In genomic region chr20:44576297-44576696, GRCh38 we compare ENCODE assay signal across 8 cellular contexts. TPM values are rescaled to one million over a fixed set of nuclear protein-coding genes. Genes with fewer than 3 reads are reported as not detected.
A peak's percentile ranks its signal among the peaks of the same experiment; 100 is the strongest.
DNase-seq lines count a peak whose midpoint lies in the region; ATAC-seq and TF ChIP-seq lines count a peak whose summit lies in the region.

No MANE protein-coding gene starts in this region.

- 68% methylated on average over 3 of the region's 3 CpGs for WGBS in hepatocyte (ENCODE audit: low lambda C conversion rate, missing lambda C conversion rate)

- no peaks in the 10 kb centered on the region for H3K9me2 ChIP-seq in hepatocyte (replicated peaks; ENCODE audit: insufficient read depth)

- peaks cover 97% of the 10 kb centered on the region for H3K4me1 ChIP-seq in left ventricle myocardium inferior
- peaks cover 14% of the 10 kb centered on the region for H3K4me1 ChIP-seq in hepatocyte (ENCODE audit: insufficient read depth)

- no peaks in the 10 kb centered on the region for H3K9me3 ChIP-seq in left ventricle myocardium inferior (replicated peaks)
- H3K9me3 ChIP-seq in hepatocyte (ENCODE audit: low read depth) = no peaks in the 10 kb centered on the region

- no peaks in the 10 kb centered on the region for H4K20me1 ChIP-seq in hepatocyte (ENCODE audit: insufficient read depth, poor library complexity, severe bottlenecking)

- H3K4me2 ChIP-seq in hepatocyte = no peak overlapping the region

- TF ChIP-seq CTCF in left ventricle myocardium inferior (IDR thresholded peaks at IDR 0.05; ENCODE audit: borderline replicate concordance) = peak; percentile 64
- peak; percentile 14 for TF ChIP-seq CTCF in hepatocyte (IDR thresholded peaks at IDR 0.05; ENCODE audit: poor library complexity)

- H3K79me2 ChIP-seq in hepatocyte = peaks cover 15% of the 10 kb centered on the region

- no peak for DNase-seq in left ventricle myocardium inferior
- no peak for DNase-seq in left ventricle myocardium superior
- DNase-seq in SKM-1 treated with dmso at 0.1 percent for 144 hours (lab: John Stamatoyannopoulos, UW; ENCODE audit: unreplicated experiment) = peak; percentile 71
- no peak for DNase-seq in hepatocyte (ENCODE audit: low spot score)
- no peak for DNase-seq in stimulated activated CD4-positive, alpha-beta T cell treated with anti-CD3 and anti-CD28 coated beads, Interleukin-2, amount 100 ng/mL, for 48 hours
- no peak for DNase-seq in NCI-H2227 (lab: John Stamatoyannopoulos, UW; ENCODE audit: unreplicated experiment)
- no peak for DNase-seq in NCI-H187 (lab: John Stamatoyannopoulos, UW)

- H3K27ac ChIP-seq in left ventricle myocardium inferior (replicated peaks) (peak overlapping the region; percentile 77), hepatocyte (peak overlapping the region; percentile 35)

- ATAC-seq in left ventricle myocardium superior = no peak
- ATAC-seq in activated CD4-positive, CD25-positive, alpha-beta regulatory T cell treated with anti-CD3 and anti-CD28 coated beads, Interleukin-2, amount 50 U/mL, for 24 hours = no peak

- intact Hi-C loops in left ventricle myocardium inferior (cut with micrococcal nuclease) (no loop called here), left ventricle myocardium superior (cut with micrococcal nuclease) (no loop called here)

- H2AFZ ChIP-seq in hepatocyte = no peak overlapping the region

- H3K27me3 ChIP-seq in left ventricle myocardium inferior (ENCODE audit: low read depth) (no peaks in the 10 kb centered on the region), hepatocyte (no peaks in the 10 kb centered on the region)

- H3K36me3 ChIP-seq in left ventricle myocardium inferior = no peaks in the 10 kb centered on the region
- H3K36me3 ChIP-seq in hepatocyte (replicated peaks; ENCODE audit: insufficient read depth, low read depth) = no peaks in the 10 kb centered on the region

- H3K4me3 ChIP-seq in left ventricle myocardium inferior (no peak overlapping the region), hepatocyte (no peak overlapping the region)

RNA-seq across cellular contexts. Expression of gene PKIG, which starts 6.1 kb away (rescaled TPM):
- total RNA-seq in left ventricle myocardium inferior = 172 TPM
- 195 TPM for total RNA-seq in left ventricle myocardium superior
- 51.9 and 60.5 TPM in 2 replicates for total RNA-seq in hepatocyte
- polyA plus RNA-seq in hepatocyte = 46.8 and 47.6 TPM in 2 replicates

RNA-seq across cellular contexts. Expression of gene SERINC3, which starts 54.4 kb away (rescaled TPM):
- total RNA-seq in left ventricle myocardium inferior (88.4 TPM), left ventricle myocardium superior (89.9 TPM), hepatocyte (80.0 and 96.9 TPM in 2 replicates)
- polyA plus RNA-seq in hepatocyte = 119 and 128 TPM in 2 replicates
